ENCODE assay signal across 9 cellular contexts in the genomic region with DNA sequence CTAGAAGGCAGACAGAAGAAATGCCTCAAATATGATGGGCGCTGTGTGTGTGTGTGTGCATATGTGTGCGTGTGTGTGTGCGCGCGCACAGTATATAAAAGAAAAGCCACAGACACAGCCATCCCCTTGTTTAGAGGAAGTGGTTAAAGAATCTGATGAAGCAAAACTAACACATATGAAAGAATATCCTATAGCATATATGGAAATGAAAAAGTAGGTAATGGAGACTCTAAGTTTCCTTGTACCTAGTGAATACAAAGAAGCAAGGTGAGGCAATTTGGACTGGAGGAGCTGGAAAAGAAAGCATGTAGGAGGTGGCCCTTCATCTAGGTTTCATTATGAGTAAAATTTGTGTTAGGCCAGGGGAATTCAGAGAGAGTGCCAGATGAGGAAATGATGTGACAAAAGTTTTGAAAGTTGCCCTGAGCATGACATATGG. TPM values are rescaled to one million over a fixed set of nuclear protein-coding genes. Genes with fewer than 3 reads are reported as not detected.
A peak's percentile ranks its signal among the peaks of the same experiment; 100 is the strongest.
DNase-seq lines count a peak whose midpoint lies in the region; ATAC-seq and TF ChIP-seq lines count a peak whose summit lies in the region.
"Had no signal": no experiment of that assay in that cellular context is flagged by ENCODE, and none has a peak within 500 bp of the region (broad histone marks: within the 10 kb centered on the region; RNA-seq: fewer than 3 reads in every experiment).

No MANE protein-coding gene starts in this region.

- CTCF ChIA-PET in activated B cell treated with CpG ODN at 0.5 μM for 24 hours (lab: Charles Lee), result no interaction called here

- no peak overlapping the region for H3K27ac Mint-ChIP-seq in activated B cell treated with CpG ODN at 0.5 μM for 24 hours
- H3K27ac Mint-ChIP-seq in stimulated activated naive CD8-positive, alpha-beta T cell treated with anti-CD3 and anti-CD28 coated beads, Interleukin-15, amount 100 ng/mL, for 72 hours, result no peak overlapping the region

- DNase-seq in stimulated activated CD4-positive, alpha-beta T cell treated with anti-CD3 and anti-CD28 coated beads, Interleukin-4, amount 100 ng/mL, for 1 hour, result peak; percentile 1
- no peak for DNase-seq in stimulated activated CD4-positive, alpha-beta T cell treated with anti-CD3 and anti-CD28 coated beads, Interleukin-4, amount 100 ng/mL, for 4 hours
- DNase-seq in activated B cell treated with CpG ODN at 0.5 μM for 24 hours (no peak), midbrain (lab: John Stamatoyannopoulos, UW) (no peak), NCI-H146 (lab: John Stamatoyannopoulos, UW) (no peak)
- DNase-seq in stimulated activated naive CD8-positive, alpha-beta T cell treated with anti-CD3 and anti-CD28 coated beads, Interleukin-15, amount 100 ng/mL, for 72 hours, result peak; percentile 5 to 37
- DNase-seq: stimulated activated CD4-positive, alpha-beta T cell treated with anti-CD3 and anti-CD28 coated beads, Interleukin-4, amount 100 ng/mL, for 24 hours had no signal

- H3K27me3 Mint-ChIP-seq in activated B cell treated with CpG ODN at 0.5 μM for 24 hours, result no peaks in the 10 kb centered on the region
- no peaks in the 10 kb centered on the region for H3K27me3 Mint-ChIP-seq in stimulated activated naive CD8-positive, alpha-beta T cell treated with anti-CD3 and anti-CD28 coated beads, Interleukin-15, amount 100 ng/mL, for 72 hours

- POLR2A ChIA-PET in activated B cell treated with CpG ODN at 0.5 μM for 24 hours (lab: Charles Lee), result no interaction called here

- TF ChIP-seq CTCF in activated B cell treated with CpG ODN at 0.5 μM for 24 hours (IDR thresholded peaks at IDR 0.05), result no peak

- no peak overlapping the region for H3K4me3 Mint-ChIP-seq in activated B cell treated with CpG ODN at 0.5 μM for 24 hours
- no peak overlapping the region for H3K4me3 Mint-ChIP-seq in stimulated activated naive CD8-positive, alpha-beta T cell treated with anti-CD3 and anti-CD28 coated beads, Interleukin-15, amount 100 ng/mL, for 72 hours

- peak; percentile 62 for ATAC-seq in HG03039 (IDR thresholded peaks at IDR 0.05; ENCODE audit: unreplicated experiment)
- ATAC-seq in activated B cell treated with CpG ODN at 0.5 μM for 24 hours (ENCODE audit: low read depth), result peak; percentile 34
- ATAC-seq in stimulated activated naive CD8-positive, alpha-beta T cell treated with anti-CD3 and anti-CD28 coated beads, Interleukin-15, amount 100 ng/mL, for 72 hours, result peak; percentile 98
- no peak for ATAC-seq in HG02840 (IDR thresholded peaks at IDR 0.05; ENCODE audit: low FRiP score, unreplicated experiment)

- intact Hi-C loops in activated B cell treated with CpG ODN at 0.5 μM for 24 hours (cut with micrococcal nuclease), result loop anchor here (10.0 kb wide), 1 partner anchor 168 kb away; a partner anchor contains a TSS

- no peaks in the 10 kb centered on the region for H3K4me1 Mint-ChIP-seq in activated B cell treated with CpG ODN at 0.5 μM for 24 hours
- no peaks in the 10 kb centered on the region for H3K4me1 Mint-ChIP-seq in stimulated activated naive CD8-positive, alpha-beta T cell treated with anti-CD3 and anti-CD28 coated beads, Interleukin-15, amount 100 ng/mL, for 72 hours

- H3K9me3 Mint-ChIP-seq in activated B cell treated with CpG ODN at 0.5 μM for 24 hours, result no peaks in the 10 kb centered on the region
- H3K9me3 Mint-ChIP-seq in stimulated activated naive CD8-positive, alpha-beta T cell treated with anti-CD3 and anti-CD28 coated beads, Interleukin-15, amount 100 ng/mL, for 72 hours, result no peaks in the 10 kb centered on the region

- H3K36me3 Mint-ChIP-seq in activated B cell treated with CpG ODN at 0.5 μM for 24 hours (ENCODE audit: low read depth), result peaks cover 33% of the 10 kb centered on the region

RNA-seq across cellular contexts. Expression of a gene that starts 58.6 kb away (rescaled TPM):
- total RNA-seq in activated B cell treated with CpG ODN at 0.5 μM for 24 hours, result 0.39 and 0.75 TPM in 2 replicates

Comparison
In these comparisons a context has a peak if more than half of its experiments do, and no peak if none do; other contexts are left out.
1. DNase-seq: peak in stimulated activated CD4-positive, alpha-beta T cell treated with anti-CD3 and anti-CD28 coated beads, Interleukin-4, amount 100 ng/mL, for 1 hour (single experiment) and stimulated activated naive CD8-positive, alpha-beta T cell treated with anti-CD3 and anti-CD28 coated beads, Interleukin-15, amount 100 ng/mL, for 72 hours (2 of 2); none in stimulated activated CD4-positive, alpha-beta T cell treated with anti-CD3 and anti-CD28 coated beads, Interleukin-4, amount 100 ng/mL, for 4 hours (0 of 2), activated B cell treated with CpG ODN at 0.5 μM for 24 hours (single experiment), midbrain (single experiment) and NCI-H146 (single experiment).